8 cellular contexts compared by ENCODE assay signal in genomic region chr9:135887585-135888050, GRCh38. TPM values are rescaled to one million over a fixed set of nuclear protein-coding genes. Genes with fewer than 3 reads are reported as not detected.
DNase-seq lines count a peak whose midpoint lies in the region; ATAC-seq and TF ChIP-seq lines count a peak whose summit lies in the region.

No MANE protein-coding gene starts in this region.

- H3K9me3 ChIP-seq in gastrocnemius medialis: no peaks in the 10 kb centered on the region

- ATAC-seq in HG02678 (IDR thresholded peaks at IDR 0.05; ENCODE audit: unreplicated experiment) (peak; percentile 69), gastrocnemius medialis (peak in 1 of 2 donors; percentile 18), GM18517 (IDR thresholded peaks at IDR 0.05; ENCODE audit: unreplicated experiment) (no peak)

- H3K4me1 ChIP-seq in gastrocnemius medialis: peaks cover 60 to 66% of the 10 kb centered on the region in 2 donors

- H3K36me3 ChIP-seq in gastrocnemius medialis: no peaks in the 10 kb centered on the region

- TF ChIP-seq CTCF in gastrocnemius medialis (IDR thresholded peaks at IDR 0.05 in 4 of 5, conservative IDR thresholded peaks at IDR 0.05 in 1 of 5): no peak

- no peak overlapping the region for H3K4me3 ChIP-seq in gastrocnemius medialis

- H3K27me3 ChIP-seq in gastrocnemius medialis: no peaks in the 10 kb centered on the region

- peak; percentile 46 for DNase-seq in G401 (ENCODE audit: low spot score)
- DNase-seq in T-helper 9 cell: peak; percentile 28
- DNase-seq in caudate nucleus (lab: John Stamatoyannopoulos, UW): peak in 3 of 61 donors; percentile 21 to 61 (median 33)
- no peak for DNase-seq in gastrocnemius medialis
- DNase-seq in COR-L47 (lab: John Stamatoyannopoulos, UW): no peak
- DNase-seq in NCI-H748 treated with DMSO at 0.1 percent for 48 hours (lab: John Stamatoyannopoulos, UW): no peak

- in situ Hi-C loops in G401 (cut with HindIII; ENCODE audit: low sequenced_read_pairs) (no loop called here), gastrocnemius medialis (cut with MboI; ENCODE audit: low sequenced_read_pairs in 4 of 4) (no loop called here)

- no peak for TF ChIP-seq POLR2A in gastrocnemius medialis (IDR thresholded peaks at IDR 0.05)

- H3K27ac ChIP-seq in caudate nucleus (ENCODE audit: low read depth, low read length) (peak overlapping the region; percentile 11), gastrocnemius medialis (peak overlapping the region; percentile 55 to 68 (median 60))

- intact Hi-C loops in gastrocnemius medialis (cut with DNase I; ENCODE audit: low total_unique reads): no loop called here

RNA-seq across cellular contexts. Expression of gene CAMSAP1, which starts 19.7 kb away (rescaled TPM):
- total RNA-seq in G401 (2014; rRNA removed; shearing (Covaris generic)): 18.1 and 19.7 TPM in 2 replicates
- total RNA-seq in gastrocnemius medialis: 10 to 100 TPM; 54.8 to 94.9 (median 82.9) TPM

Comparison
In these comparisons a context has a peak if more than half of its experiments do, and no peak if none do; other contexts are left out.
1. DNase-seq: peak in G401 (single experiment) and T-helper 9 cell (single experiment); none in gastrocnemius medialis (0 of 2), COR-L47 (single experiment) and NCI-H748 treated with DMSO at 0.1 percent for 48 hours (single experiment).